Comparison of ENCODE assay signal across 1 cellular context in genomic region chr7:44884553-44885393, GRCh38.
TF ChIP-seq lines count a peak whose summit lies in the region.

No MANE protein-coding gene starts in this region.

TF ChIP-seq in HepG2, 621 proteins besides CTCF, POLR2A, EP300 and RAD21 (continued from another document and continues in another):
- TF ChIP-seq POGK (CRISPR knock-in tag; conservative IDR thresholded peaks at IDR 0.05), result peak; percentile 29; the same call in 1 of the 2 replicates
- no peak for TF ChIP-seq ZBTB42 (CRISPR knock-in tag; IDR thresholded peaks at IDR 0.05)
- peak; percentile 62 for TF ChIP-seq HNRNPLL (IDR thresholded peaks at IDR 0.05; ENCODE audit: low read depth, low read length, poor library complexity, severe bottlenecking)
- TF ChIP-seq GABPA (IDR thresholded peaks at IDR 0.05; ENCODE audit: low read depth, low read length), result no peak
- TF ChIP-seq GABPA (CRISPR knock-in tag; IDR thresholded peaks at IDR 0.05; ENCODE audit: low read depth), result no peak
- no peak for TF ChIP-seq SAFB2 (CRISPR knock-in tag; IDR thresholded peaks at IDR 0.05; ENCODE audit: borderline replicate concordance, low read depth)
- TF ChIP-seq AGO2 (optimal IDR thresholded peaks at IDR 0.05; ENCODE audit: low read depth, low read length), result peak; percentile 77
- no peak for TF ChIP-seq MEIS2 (CRISPR knock-in tag; IDR thresholded peaks at IDR 0.05)
- peak; percentile 53 for TF ChIP-seq ZNF407 (CRISPR knock-in tag; IDR thresholded peaks at IDR 0.05; ENCODE audit: not compliant biosample characterization)
- TF ChIP-seq MTA3 (CRISPR knock-in tag; IDR thresholded peaks at IDR 0.05), result no peak
- TF ChIP-seq ZFY (CRISPR knock-in tag; IDR thresholded peaks at IDR 0.05), result peak; percentile 42
- TF ChIP-seq UBTF (CRISPR knock-in tag; IDR thresholded peaks at IDR 0.05), result peak; percentile 65; the same call in 1 of the 2 replicates
- TF ChIP-seq RNF2 (conservative IDR thresholded peaks at IDR 0.05; ENCODE audit: low read depth), result peak; percentile 22; the same call in 1 of the 2 replicates
- TF ChIP-seq ATF7-NPFF (CRISPR knock-in tag; IDR thresholded peaks at IDR 0.05; ENCODE audit: low read depth), result no peak
- peak; percentile 29; the same call in 1 of the 2 replicates for TF ChIP-seq AHDC1 (CRISPR knock-in tag; IDR thresholded peaks at IDR 0.05; ENCODE audit: borderline replicate concordance)
- TF ChIP-seq REL (CRISPR knock-in tag; conservative IDR thresholded peaks at IDR 0.05), result no peak
- no peak for TF ChIP-seq SUZ12 (IDR thresholded peaks at IDR 0.05; ENCODE audit: low read depth, low read length)
- no peak for TF ChIP-seq HBP1 (CRISPR knock-in tag; IDR thresholded peaks at IDR 0.05; ENCODE audit: low read depth)
- TF ChIP-seq ZNF670 (CRISPR knock-in tag; IDR thresholded peaks at IDR 0.05; ENCODE audit: borderline replicate concordance), result 0 out of 2 replicates have a peak, but pooled peaks have one; percentile 67
- TF ChIP-seq PHF21A (CRISPR knock-in tag; IDR thresholded peaks at IDR 0.05), result no peak
- no peak for TF ChIP-seq ZSCAN21 (CRISPR knock-in tag; IDR thresholded peaks at IDR 0.05; ENCODE audit: borderline replicate concordance)
- TF ChIP-seq ZNF709 (CRISPR knock-in tag; IDR thresholded peaks at IDR 0.05), result peak; percentile 30; the same call in 1 of the 2 replicates
- no peak for TF ChIP-seq MBNL3 (CRISPR knock-in tag; conservative IDR thresholded peaks at IDR 0.05)
- TF ChIP-seq DMTF1 (CRISPR knock-in tag; IDR thresholded peaks at IDR 0.05), result no peak
- peak; percentile 34; the same call in 1 of the 2 replicates for TF ChIP-seq ARNT2 (CRISPR knock-in tag; IDR thresholded peaks at IDR 0.05; ENCODE audit: low read depth)
- TF ChIP-seq MAFK (conservative IDR thresholded peaks at IDR 0.05 in 1 of 2, IDR thresholded peaks at IDR 0.05 in 1 of 2; ENCODE audit: low read length in 2 of 2), result no peak
- TF ChIP-seq RBFOX2 (IDR thresholded peaks at IDR 0.05; ENCODE audit: low read depth, low read length), result peak; percentile 65
- no peak for TF ChIP-seq FOXO1 (CRISPR knock-in tag; IDR thresholded peaks at IDR 0.05)
- 0 out of 2 replicates have a peak, but pooled peaks have one; percentile 6 for TF ChIP-seq EED (CRISPR knock-in tag; IDR thresholded peaks at IDR 0.05)
- no peak for TF ChIP-seq CREB3 (CRISPR knock-in tag; IDR thresholded peaks at IDR 0.05)
- peak; percentile 45; the same call in 1 of the 2 replicates for TF ChIP-seq ZSCAN25 (CRISPR knock-in tag; IDR thresholded peaks at IDR 0.05)
- peak; percentile 10; the same call in 1 of the 2 replicates for TF ChIP-seq ISX (CRISPR knock-in tag; conservative IDR thresholded peaks at IDR 0.05)
- TF ChIP-seq KMT2A (CRISPR knock-in tag; IDR thresholded peaks at IDR 0.05), result peak; percentile 24; the same call in 1 of the 2 replicates
- TF ChIP-seq MXD1 (CRISPR knock-in tag; IDR thresholded peaks at IDR 0.05), result peak; percentile 28; the same call in 1 of the 2 replicates
- 0 out of 2 replicates have a peak, but pooled peaks have one; percentile 9 for TF ChIP-seq SALL2 (CRISPR knock-in tag; IDR thresholded peaks at IDR 0.05)
